1 cellular context compared by ENCODE assay signal in genomic region chr20:2523919-2524434, GRCh38.
TF ChIP-seq lines count a peak whose summit lies in the region.

No MANE protein-coding gene starts in this region.

TF ChIP-seq in K562, 482 proteins besides CTCF, POLR2A, EP300 and RAD21:
- TF ChIP-seq ZNF12 (CRISPR knock-in tag; IDR thresholded peaks at IDR 0.05) (no peak), CXXC5 (CRISPR knock-in tag; IDR thresholded peaks at IDR 0.05) (no peak), LCOR (CRISPR knock-in tag; IDR thresholded peaks at IDR 0.05) (no peak), BRCA1 (IDR thresholded peaks at IDR 0.05) (no peak), BRCA1 (CRISPR knock-in tag; IDR thresholded peaks at IDR 0.05) (no peak), USF1 (CRISPR knock-in tag; IDR thresholded peaks at IDR 0.05) (no peak), ZNF121 (CRISPR knock-in tag; conservative IDR thresholded peaks at IDR 0.05) (peak; percentile 95), GATAD2B (IDR thresholded peaks at IDR 0.05; ENCODE audit: borderline replicate concordance) (no peak)
